Comparison of ENCODE assay signal across 16 cellular contexts in genomic region chr7:48041665-48041995, GRCh38. TPM values are rescaled to one million over a fixed set of nuclear protein-coding genes. Genes with fewer than 3 reads are reported as not detected.
DNase-seq lines count a peak whose midpoint lies in the region; ATAC-seq, FAIRE-seq and TF ChIP-seq lines count a peak whose summit lies in the region.
"Had no signal": no experiment of that assay in that cellular context is flagged by ENCODE, and none has a peak within 500 bp of the region (broad histone marks: within the 10 kb centered on the region; RNA-seq: fewer than 3 reads in every experiment).

No MANE protein-coding gene starts in this region.

- H3K4me3 ChIP-seq in choroid plexus epithelial cell (ENCODE audit: low read depth, low read length) = no peak overlapping the region
- H3K4me3 ChIP-seq: K562, upper lobe of right lung had no signal

- no peaks in the 10 kb centered on the region for H3K9me3 Mint-ChIP-seq in activated CD4-positive, alpha-beta T cell treated with anti-CD3 and anti-CD28 coated beads, Interleukin-2, amount 10 ng/mL, durations not matched to agents 24 days and 14 days

- DNase-seq in activated CD4-positive, alpha-beta T cell treated with anti-CD3 and anti-CD28 coated beads, Interleukin-2, amount 10 ng/mL, durations not matched to agents 24 days and 14 days = no peak
- no peak for DNase-seq in activated CD4-positive, alpha-beta T cell treated with anti-CD3 and anti-CD28 coated beads for 48 hours
- DNase-seq in RCC 7860 (ENCODE audit: low spot score) = peak; percentile 43
- DNase-seq in choroid plexus epithelial cell (ENCODE audit: low read depth) = peak; percentile 43
- peak; percentile 26 for DNase-seq in pulmonary artery endothelial cell (ENCODE audit: low read depth, low spot score)
- DNase-seq in activated gamma-delta T cell (lab: John Stamatoyannopoulos, UW) = no peak
- DNase-seq: ACHN; DMS53; NCI-H2081; NK-92 treated with Interleukin-12 subunit alpha and Interleukin-12 subunit beta, amount 100 ng/mL, for 24 hours; small intestine; upper lobe of right lung had no signal

- peaks cover 35% of the 10 kb centered on the region for H3K4me1 Mint-ChIP-seq in activated CD4-positive, alpha-beta T cell treated with anti-CD3 and anti-CD28 coated beads, Interleukin-2, amount 10 ng/mL, durations not matched to agents 24 days and 14 days

- peaks cover 22% of the 10 kb centered on the region for H3K27me3 Mint-ChIP-seq in activated CD4-positive, alpha-beta T cell treated with anti-CD3 and anti-CD28 coated beads, Interleukin-2, amount 10 ng/mL, durations not matched to agents 24 days and 14 days

- intact Hi-C loops in activated CD4-positive, alpha-beta T cell treated with anti-CD3 and anti-CD28 coated beads, Interleukin-2, amount 10 ng/mL, durations not matched to agents 24 days and 14 days (cut with micrococcal nuclease) = loop anchor here (1.0 kb wide), 1 partner anchor 44 kb away; no protein-coding TSS in a partner anchor

- peak overlapping the region; percentile 44 for H3K4me3 Mint-ChIP-seq in activated CD4-positive, alpha-beta T cell treated with anti-CD3 and anti-CD28 coated beads, Interleukin-2, amount 10 ng/mL, durations not matched to agents 24 days and 14 days

- FAIRE-seq in RCC 7860 (lab: Jason Lieb, UNC) = peak; percentile 60
- FAIRE-seq: GM18507, K562, small intestine had no signal

- peak overlapping the region; percentile 79 for H3K27ac Mint-ChIP-seq in activated CD4-positive, alpha-beta T cell treated with anti-CD3 and anti-CD28 coated beads, Interleukin-2, amount 10 ng/mL, durations not matched to agents 24 days and 14 days

- ATAC-seq in GM21390 (IDR thresholded peaks at IDR 0.05; ENCODE audit: unreplicated experiment) (no peak), HG03378 (IDR thresholded peaks at IDR 0.05; ENCODE audit: unreplicated experiment) (no peak)
- ATAC-seq: upper lobe of right lung had no signal

- no peaks in the 10 kb centered on the region for H3K36me3 Mint-ChIP-seq in activated CD4-positive, alpha-beta T cell treated with anti-CD3 and anti-CD28 coated beads, Interleukin-2, amount 10 ng/mL, durations not matched to agents 24 days and 14 days (ENCODE audit: low read depth)

- TF ChIP-seq CTCF in choroid plexus epithelial cell (conservative IDR thresholded peaks at IDR 0.05; ENCODE audit: low read depth, low read length) = no peak

RNA-seq across cellular contexts. Expression of gene C7orf57, which starts 6.3 kb away (rescaled TPM):
- total RNA-seq in activated CD4-positive, alpha-beta T cell treated with anti-CD3 and anti-CD28 coated beads, Interleukin-2, amount 10 ng/mL, durations not matched to agents 24 days and 14 days = 0.14 TPM in 2 replicates
- total RNA-seq in pulmonary artery endothelial cell = under 0.01 and 0.11 TPM in 2 replicates
- total RNA-seq: K562, upper lobe of right lung had no signal

RNA-seq across cellular contexts. Expression of gene SUN3, which starts 12.7 kb away (rescaled TPM):
- total RNA-seq in activated CD4-positive, alpha-beta T cell treated with anti-CD3 and anti-CD28 coated beads, Interleukin-2, amount 10 ng/mL, durations not matched to agents 24 days and 14 days = not detected in 2 replicates
- total RNA-seq in pulmonary artery endothelial cell = not detected in 2 replicates
- total RNA-seq: K562, upper lobe of right lung had no signal

RNA-seq across cellular contexts. Expression of gene UPP1, which starts 47.4 kb away (rescaled TPM):
- total RNA-seq in activated CD4-positive, alpha-beta T cell treated with anti-CD3 and anti-CD28 coated beads, Interleukin-2, amount 10 ng/mL, durations not matched to agents 24 days and 14 days = 61.5 and 64.2 TPM in 2 replicates
- total RNA-seq in pulmonary artery endothelial cell = 38.7 and 54.6 TPM in 2 replicates

Comparison
In these comparisons a context has a peak if more than half of its experiments do, and no peak if none do; other contexts are left out.
1. DNase-seq: peak in RCC 7860 (single experiment), choroid plexus epithelial cell (single experiment) and pulmonary artery endothelial cell (single experiment); none in activated CD4-positive, alpha-beta T cell treated with anti-CD3 and anti-CD28 coated beads, Interleukin-2, amount 10 ng/mL, durations not matched to agents 24 days and 14 days (single experiment), activated CD4-positive, alpha-beta T cell treated with anti-CD3 and anti-CD28 coated beads for 48 hours (single experiment) and activated gamma-delta T cell (single experiment).